In the genomic region with DNA sequence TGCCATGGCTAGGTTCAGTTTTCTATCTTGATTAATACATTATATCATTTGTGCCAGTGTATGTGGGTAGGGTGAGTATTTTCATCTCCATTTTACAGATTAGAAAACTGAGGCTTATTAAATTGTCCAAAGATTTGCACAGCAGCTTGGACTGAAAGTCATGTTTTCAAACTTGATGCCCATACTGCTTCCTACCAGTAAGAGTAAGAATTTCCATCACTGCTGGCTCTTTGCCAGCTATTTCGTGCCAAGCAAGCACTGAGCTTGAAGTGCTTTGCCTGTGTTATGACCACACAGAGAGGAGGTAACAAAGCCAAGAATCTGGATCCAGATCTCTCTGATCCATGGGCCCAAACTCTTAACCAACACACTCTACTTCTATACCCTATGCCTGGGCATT, we compare ENCODE assay signal across 10 cellular contexts.
DNase-seq lines count a peak whose midpoint lies in the region; ATAC-seq and TF ChIP-seq lines count a peak whose summit lies in the region.
"Had no signal": no experiment of that assay in that cellular context is flagged by ENCODE, and none has a peak within 500 bp of the region (broad histone marks: within the 10 kb centered on the region; RNA-seq: fewer than 3 reads in every experiment).

No MANE protein-coding gene starts in this region.

- ATAC-seq in sciatic nerve, result peak; percentile 83
- no peak for ATAC-seq in GM19023 (IDR thresholded peaks at IDR 0.05; ENCODE audit: unreplicated experiment)

- no peak overlapping the region for H3K4me3 ChIP-seq in epithelial cell of esophagus (ENCODE audit: low read length)

- TF ChIP-seq CTCF in epithelial cell of esophagus (IDR thresholded peaks at IDR 0.05; ENCODE audit: insufficient read depth, low read depth, low read length, missing control alignments), result no peak

- intact Hi-C loops in sciatic nerve (cut with DNase I), result no loop called here

- DNase-seq in NCI-H146 (lab: John Stamatoyannopoulos, UW), result peak; percentile 46
- DNase-seq in NCI-H146 treated with DMSO at 0.1 percent for 48 hours (lab: John Stamatoyannopoulos, UW; ENCODE audit: unreplicated experiment), result no peak
- DNase-seq in NCI-H510A (lab: John Stamatoyannopoulos, UW), result peak; percentile 62
- DNase-seq in epithelial cell of esophagus (ENCODE audit: low read depth), result peak; percentile 81
- DNase-seq in sciatic nerve (ENCODE audit: low spot score), result peak; percentile 70
- DNase-seq in central memory CD4-positive, alpha-beta T cell, result no peak
- DNase-seq in CD1c-positive myeloid dendritic cell (ENCODE audit: extremely low spot score), result no peak
- DNase-seq: activated gamma-delta T cell, HCEC 1CT had no signal

Comparison
In these comparisons a context has a peak if more than half of its experiments do, and no peak if none do; other contexts are left out.
1. DNase-seq: peak in NCI-H146 (single experiment), NCI-H510A (single experiment), epithelial cell of esophagus (single experiment) and sciatic nerve (single experiment); none in NCI-H146 treated with DMSO at 0.1 percent for 48 hours (single experiment), central memory CD4-positive, alpha-beta T cell (single experiment) and CD1c-positive myeloid dendritic cell (single experiment).